ENCODE assay signal across 11 cellular contexts in the genomic region with DNA sequence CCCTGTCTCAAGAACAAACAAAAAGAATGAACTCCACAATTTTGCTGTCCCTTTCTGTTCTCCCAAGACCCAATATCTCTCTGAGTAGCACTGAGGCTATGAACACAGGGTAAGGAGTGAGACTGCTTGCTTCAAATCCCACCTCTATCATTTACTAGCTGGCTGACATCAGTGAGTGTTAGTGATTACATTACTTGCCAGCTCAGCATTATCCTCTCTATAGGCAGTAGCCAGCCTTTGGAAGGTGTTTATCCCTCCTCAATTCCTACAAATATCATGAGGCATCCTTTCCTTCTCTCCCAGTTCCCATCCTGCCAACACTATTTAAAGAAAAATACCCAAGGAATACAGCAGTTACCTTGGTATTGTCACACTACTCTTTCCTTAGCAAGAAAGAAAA. TPM values are rescaled to one million over a fixed set of nuclear protein-coding genes. Genes with fewer than 3 reads are reported as not detected.
A peak's percentile ranks its signal among the peaks of the same experiment; 100 is the strongest.
DNase-seq lines count a peak whose midpoint lies in the region; ATAC-seq, FAIRE-seq and TF ChIP-seq lines count a peak whose summit lies in the region.
"Had no signal": no experiment of that assay in that cellular context is flagged by ENCODE, and none has a peak within 500 bp of the region (broad histone marks: within the 10 kb centered on the region; RNA-seq: fewer than 3 reads in every experiment).

No MANE protein-coding gene starts in this region.

- no peaks in the 10 kb centered on the region for H3K9me2 ChIP-seq in Karpas-422 (replicated peaks; ENCODE audit: insufficient read depth, low read length)

- peaks cover 15% of the 10 kb centered on the region for H3K4me1 Mint-ChIP-seq in astrocyte (ENCODE audit: low read depth, unreplicated experiment)

- H3K9me3 ChIP-seq in cardiac muscle cell (ENCODE audit: low read depth), result no peaks in the 10 kb centered on the region
- no peaks in the 10 kb centered on the region for H3K9me3 ChIP-seq in astrocyte (ENCODE audit: insufficient read depth, low read depth, low read length)
- no peaks in the 10 kb centered on the region for H3K9me3 ChIP-seq in muscle layer of duodenum (ENCODE audit: control insufficient read depth in 1 of 2, low read length in 2 of 2)
- H3K9me3 ChIP-seq in tibial nerve, result no peaks in the 10 kb centered on the region
- H3K9me3 ChIP-seq in Karpas-422 (ENCODE audit: low read length), result no peaks in the 10 kb centered on the region
- H3K9me3 ChIP-seq: spleen had no signal

- no peaks in the 10 kb centered on the region for H3K36me3 ChIP-seq in cardiac muscle cell
- no peaks in the 10 kb centered on the region for H3K36me3 ChIP-seq in astrocyte (ENCODE audit: insufficient read depth, low read length)
- peaks cover 0 to 3% of the 10 kb centered on the region in 2 donors for H3K36me3 ChIP-seq in muscle layer of duodenum (ENCODE audit: control insufficient read depth in 1 of 2, insufficient read depth in 2 of 2, low read length in 2 of 2)
- no peaks in the 10 kb centered on the region for H3K36me3 ChIP-seq in tibial nerve
- no peaks in the 10 kb centered on the region for H3K36me3 ChIP-seq in Karpas-422 (ENCODE audit: insufficient read depth, low read length)

- H3K27ac Mint-ChIP-seq in astrocyte (ENCODE audit: unreplicated experiment), result no peak overlapping the region

- no peak overlapping the region for H3K9ac ChIP-seq in astrocyte (ENCODE audit: low read length)
- H3K9ac ChIP-seq in Karpas-422 (ENCODE audit: low read length), result no peak overlapping the region

- TF ChIP-seq CTCF in cardiac muscle cell (IDR thresholded peaks at IDR 0.05; ENCODE audit: low read depth, low read length), result no peak
- no peak for TF ChIP-seq CTCF in astrocyte (IDR thresholded peaks at IDR 0.05; ENCODE audit: insufficient read depth, low read depth, low read length)
- TF ChIP-seq CTCF in tibial nerve (IDR thresholded peaks at IDR 0.05), result no peak

- no peak for TF ChIP-seq POLR2A in tibial nerve (IDR thresholded peaks at IDR 0.05)

- peaks cover 15% of the 10 kb centered on the region for H3K4me1 ChIP-seq in cardiac muscle cell (ENCODE audit: low read depth)
- peaks cover 16% of the 10 kb centered on the region for H3K4me1 ChIP-seq in astrocyte (ENCODE audit: insufficient read depth, low read length)
- H3K4me1 ChIP-seq in muscle layer of duodenum (ENCODE audit: control insufficient read depth in 1 of 2, insufficient read depth in 2 of 2, low read length in 2 of 2), result peaks cover 19 to 27% of the 10 kb centered on the region in 2 donors
- H3K4me1 ChIP-seq in tibial nerve, result peaks cover 0 to 45% (median 19%) of the 10 kb centered on the region in 4 donors
- H3K4me1 ChIP-seq in Karpas-422 (ENCODE audit: low read length), result peaks cover 34% of the 10 kb centered on the region

- H3K27me3 Mint-ChIP-seq in astrocyte (ENCODE audit: low read depth, unreplicated experiment), result peaks cover 4% of the 10 kb centered on the region

- intact Hi-C loops in left cardiac atrium (cut with DNase I), result no loop called here

- H2AFZ ChIP-seq in astrocyte (ENCODE audit: low read depth, low read length) (no peak overlapping the region), Karpas-422 (ENCODE audit: low read length) (no peak overlapping the region)

- H3K36me3 Mint-ChIP-seq in astrocyte (ENCODE audit: low read depth, unreplicated experiment), result no peaks in the 10 kb centered on the region

- peaks cover 3% of the 10 kb centered on the region for H3K79me2 ChIP-seq in astrocyte (ENCODE audit: insufficient read depth, low read length)
- no peaks in the 10 kb centered on the region for H3K79me2 ChIP-seq in Karpas-422 (ENCODE audit: low read length)

- H3K27ac ChIP-seq in cardiac muscle cell, result peak overlapping the region; percentile 97
- no peak overlapping the region for H3K27ac ChIP-seq in astrocyte (ENCODE audit: low read depth, low read length)
- peak overlapping the region; percentile 88 for H3K27ac ChIP-seq in muscle layer of duodenum (ENCODE audit: low read length)
- peak overlapping the region in 3 of 4 donors; percentile 87 to 93 (median 93) for H3K27ac ChIP-seq in tibial nerve
- no peak overlapping the region for H3K27ac ChIP-seq in Karpas-422 (ENCODE audit: low read length)

- FAIRE-seq in astrocyte (lab: Jason Lieb, UNC), result no peak

- H3K4me2 ChIP-seq in astrocyte (ENCODE audit: low read length), result no peak overlapping the region
- no peak overlapping the region for H3K4me2 ChIP-seq in Karpas-422 (ENCODE audit: low read depth, low read length, poor library complexity, severe bottlenecking)

- H4K20me1 ChIP-seq in astrocyte (ENCODE audit: insufficient read depth, low read length) (peaks cover 22% of the 10 kb centered on the region), Karpas-422 (ENCODE audit: insufficient read depth, low read depth, low read length) (peaks cover 9% of the 10 kb centered on the region; the same call in 1 of the 2 replicates)

- H3K27me3 ChIP-seq in cardiac muscle cell (no peaks in the 10 kb centered on the region), astrocyte (ENCODE audit: insufficient read depth, low read length) (peaks cover 30% of the 10 kb centered on the region), muscle layer of duodenum (ENCODE audit: low read depth, low read length) (no peaks in the 10 kb centered on the region), tibial nerve (no peaks in the 10 kb centered on the region), Karpas-422 (ENCODE audit: low read length) (no peaks in the 10 kb centered on the region; the same call in 1 of the 2 replicates)
- H3K27me3 ChIP-seq: spleen had no signal

- no peaks in the 10 kb centered on the region for H3K9me3 Mint-ChIP-seq in astrocyte (ENCODE audit: unreplicated experiment)

- TF ChIP-seq EP300 in tibial nerve (IDR thresholded peaks at IDR 0.05), result no peak

- DNase-seq in cardiac muscle cell (ENCODE audit: low read depth in 1 of 2, low spot score in 1 of 2) (no peak), left cardiac atrium (no peak), astrocyte (ENCODE audit: low read depth) (no peak), tibial nerve (ENCODE audit: low spot score in 2 of 2) (no peak), NCI-H526 treated with DMSO at 0.1 percent for 48 hours (lab: John Stamatoyannopoulos, UW) (no peak), Karpas-422 (no peak)
- DNase-seq: caudate nucleus, H7, spleen had no signal

- peak overlapping the region; percentile 95 for H3K4me3 Mint-ChIP-seq in astrocyte (ENCODE audit: unreplicated experiment)

- ATAC-seq in left cardiac atrium, result no peak
- ATAC-seq in GM21576 (IDR thresholded peaks at IDR 0.05; ENCODE audit: unreplicated experiment), result no peak

- H3K4me3 ChIP-seq in cardiac muscle cell (no peak overlapping the region), astrocyte (ENCODE audit: insufficient read depth, low read depth, low read length) (no peak overlapping the region), muscle layer of duodenum (ENCODE audit: low read depth in 1 of 2, low read length in 2 of 2) (peak overlapping the region in 1 of 2 donors; percentile 97), tibial nerve (no peak overlapping the region), Karpas-422 (ENCODE audit: low read length) (no peak overlapping the region)

RNA-seq across cellular contexts. Expression of gene PIK3C2B, which starts 3.0 kb away (rescaled TPM):
- total RNA-seq in cardiac muscle cell, result 23.3 and 36.1 TPM in 2 replicates
- polyA plus RNA-seq in cardiac muscle cell, result 10.4 and 11.2 TPM in 2 replicates
- total RNA-seq in left cardiac atrium, result 10 to 100 TPM; 21.2 to 21.7 TPM
- 17.9 and 19.3 TPM in 2 replicates for total RNA-seq in astrocyte
- total RNA-seq in tibial nerve, result 10 to 100 TPM; 18.0 to 67.2 (median 32.5) TPM
- total RNA-seq in Karpas-422 (2014; rRNA removed; shearing (Covaris generic); ENCODE audit: low replicate concordance), result 4.2 and 4.5 TPM in 2 replicates

RNA-seq across cellular contexts. Expression of gene MDM4, which starts 24.6 kb away (rescaled TPM):
- total RNA-seq in cardiac muscle cell (38.6 and 62.0 TPM in 2 replicates), left cardiac atrium (10 to 100 TPM; 34.7 to 41.7 TPM), astrocyte (38.5 and 41.1 TPM in 2 replicates), tibial nerve (100 to 1,000 TPM in 2 of 4 donors, 10 to 100 TPM in 2; 83.0 to 113 (median 101) TPM)
- polyA plus RNA-seq in cardiac muscle cell, result 22.5 and 30.8 TPM in 2 replicates
- total RNA-seq in Karpas-422 (2014; rRNA removed; shearing (Covaris generic); ENCODE audit: low replicate concordance), result 73.7 and 96.9 TPM in 2 replicates

Comparison
In these comparisons a context has a peak if more than half of its experiments do, and no peak if none do; other contexts are left out.
1. H3K27ac ChIP-seq: peak in cardiac muscle cell (single experiment), muscle layer of duodenum (single experiment) and tibial nerve (3 of 4); none in astrocyte (single experiment) and Karpas-422 (single experiment).